Comparison of ENCODE assay signal across 19 cellular contexts in the genomic region with DNA sequence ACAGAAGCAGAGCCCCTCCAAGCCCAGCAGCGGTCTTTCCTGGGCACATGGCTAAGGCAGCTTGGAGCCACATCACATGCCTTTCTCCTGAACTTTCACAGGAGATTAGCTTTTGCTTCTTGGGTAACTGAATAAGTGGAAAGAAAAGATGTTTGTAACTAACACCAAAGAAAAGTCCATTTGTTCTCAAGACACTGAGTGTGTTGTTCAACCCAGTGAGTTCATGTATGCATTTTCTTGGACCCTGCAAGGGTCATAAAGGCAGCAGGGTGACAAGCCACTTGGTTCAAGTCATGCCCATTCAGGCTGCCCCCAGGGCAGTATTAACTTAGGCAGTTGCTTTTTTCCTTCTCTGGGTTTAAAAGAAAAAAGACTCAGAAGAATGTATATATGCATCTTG.
DNase-seq lines count a peak whose midpoint lies in the region; ATAC-seq and FAIRE-seq lines count a peak whose summit lies in the region.
"Had no signal": no experiment of that assay in that cellular context is flagged by ENCODE, and none has a peak within 500 bp of the region (broad histone marks: within the 10 kb centered on the region; RNA-seq: fewer than 3 reads in every experiment).

No MANE protein-coding gene starts in this region.

- intact Hi-C loops in aorta (cut with DNase I) = no loop called here
- intact Hi-C loops in activated T-helper 1 cell treated with anti-CD3 and anti-CD28 coated beads, Interleukin-12 subunit alpha, Interleukin-12 subunit beta, Interleukin-2, Interleukin-4 antibody, amounts not matched to agents 30 ng/mL and 10 ng/mL and 1 ng/mL, durations not matched to agents 14 hours and 24 hours and 36 hours (cut with micrococcal nuclease) = no loop called here

- H3K27me3 Mint-ChIP-seq in activated T-helper 1 cell treated with anti-CD3 and anti-CD28 coated beads, Interleukin-12 subunit alpha, Interleukin-12 subunit beta, Interleukin-2, Interleukin-4 antibody, amounts not matched to agents 30 ng/mL and 10 ng/mL and 1 ng/mL, durations not matched to agents 14 hours and 24 hours and 36 hours (ENCODE audit: insufficient read depth) = no peaks in the 10 kb centered on the region

- H3K4me1 ChIP-seq in ACC112 (ENCODE audit: control insufficient read depth, insufficient read depth, low read length, unreplicated experiment) (peaks cover 23% of the 10 kb centered on the region), SJSA1 (replicated peaks) (peaks cover 23% of the 10 kb centered on the region), neuron (ENCODE audit: insufficient read depth, low read length) (peaks cover 9% of the 10 kb centered on the region), small intestine (ENCODE audit: control insufficient read depth in 2 of 2, insufficient read depth in 1 of 2, low read depth in 1 of 2, low read length in 1 of 2) (no peaks in the 10 kb centered on the region), aorta (ENCODE audit: control insufficient read depth in 1 of 2, insufficient read depth in 2 of 2, low read length in 2 of 2) (peaks cover 3 to 5% of the 10 kb centered on the region in 2 donors)

- H3K27ac Mint-ChIP-seq in activated T-helper 1 cell treated with anti-CD3 and anti-CD28 coated beads, Interleukin-12 subunit alpha, Interleukin-12 subunit beta, Interleukin-2, Interleukin-4 antibody, amounts not matched to agents 30 ng/mL and 10 ng/mL and 1 ng/mL, durations not matched to agents 14 hours and 24 hours and 36 hours = no peak overlapping the region
- H3K27ac Mint-ChIP-seq: CD8-positive, alpha-beta T cell had no signal

- H3K9me3 ChIP-seq in SJSA1 (replicated peaks) (no peaks in the 10 kb centered on the region), neuron (ENCODE audit: low read length) (no peaks in the 10 kb centered on the region), small intestine (ENCODE audit: control insufficient read depth, low read depth) (no peaks in the 10 kb centered on the region), aorta (ENCODE audit: control insufficient read depth, low read length) (no peaks in the 10 kb centered on the region)

- FAIRE-seq in small intestine (lab: Jason Lieb, UNC) = no peak
- FAIRE-seq: G401.6, GM18507, H1, K562 had no signal

- peaks cover 7% of the 10 kb centered on the region for H3K36me3 Mint-ChIP-seq in activated T-helper 1 cell treated with anti-CD3 and anti-CD28 coated beads, Interleukin-12 subunit alpha, Interleukin-12 subunit beta, Interleukin-2, Interleukin-4 antibody, amounts not matched to agents 30 ng/mL and 10 ng/mL and 1 ng/mL, durations not matched to agents 14 hours and 24 hours and 36 hours (ENCODE audit: low read depth)
- H3K36me3 Mint-ChIP-seq: CD8-positive, alpha-beta T cell had no signal

- H3K27ac ChIP-seq in ACC112 (ENCODE audit: low read depth, low read length) (peak overlapping the region; percentile 23; the same call in 1 of the 2 replicates), SJSA1 (peak overlapping the region; percentile 58; the same call in 1 of the 2 replicates), small intestine (ENCODE audit: low read depth in 1 of 2, low read length in 1 of 2) (no peak overlapping the region), aorta (ENCODE audit: low read depth in 1 of 2, low read length in 2 of 2) (no peak overlapping the region)
- H3K27ac ChIP-seq: 22Rv1 had no signal

- no peaks in the 10 kb centered on the region for H3K36me3 ChIP-seq in ACC112 (ENCODE audit: insufficient read depth, low read length)
- no peaks in the 10 kb centered on the region for H3K36me3 ChIP-seq in SJSA1
- no peaks in the 10 kb centered on the region for H3K36me3 ChIP-seq in neuron (ENCODE audit: insufficient read depth, low read length)
- no peaks in the 10 kb centered on the region for H3K36me3 ChIP-seq in small intestine (ENCODE audit: control insufficient read depth in 2 of 2, insufficient read depth in 2 of 2, low read length in 2 of 2)
- no peaks in the 10 kb centered on the region for H3K36me3 ChIP-seq in aorta (ENCODE audit: control insufficient read depth in 1 of 2, insufficient read depth in 2 of 2, low read length in 1 of 2)

- H3K9me3 Mint-ChIP-seq in activated T-helper 1 cell treated with anti-CD3 and anti-CD28 coated beads, Interleukin-12 subunit alpha, Interleukin-12 subunit beta, Interleukin-2, Interleukin-4 antibody, amounts not matched to agents 30 ng/mL and 10 ng/mL and 1 ng/mL, durations not matched to agents 14 hours and 24 hours and 36 hours = peaks cover 16% of the 10 kb centered on the region
- H3K9me3 Mint-ChIP-seq: CD8-positive, alpha-beta T cell had no signal

- no peak for DNase-seq in SJSA1 (ENCODE audit: low read depth in 1 of 2, low spot score in 2 of 2)
- DNase-seq in islet precursor cell = peak; percentile 79
- DNase-seq in small intestine = no peak
- DNase-seq in NCI-H146 treated with DMSO at 0.1 percent for 48 hours (lab: John Stamatoyannopoulos, UW; ENCODE audit: unreplicated experiment) = no peak
- no peak for DNase-seq in aorta
- no peak for DNase-seq in activated T-helper 1 cell treated with anti-CD3 and anti-CD28 coated beads, Interleukin-12 subunit alpha, Interleukin-12 subunit beta, Interleukin-2, Interleukin-4 antibody, amounts not matched to agents 30 ng/mL and 10 ng/mL and 1 ng/mL, durations not matched to agents 14 hours and 24 hours and 36 hours (ENCODE audit: low spot score)
- DNase-seq: CD8-positive, alpha-beta T cell; DMS79 treated with DMSO at 0.1 percent for 48 hours; NCI-H146; NCI-H2081 treated with DMSO at 0.1 percent for 48 hours; NCI-H510A treated with DMSO at 0.1 percent for 48 hours; PC-3 had no signal

- peaks cover 32% of the 10 kb centered on the region for H3K4me1 Mint-ChIP-seq in activated T-helper 1 cell treated with anti-CD3 and anti-CD28 coated beads, Interleukin-12 subunit alpha, Interleukin-12 subunit beta, Interleukin-2, Interleukin-4 antibody, amounts not matched to agents 30 ng/mL and 10 ng/mL and 1 ng/mL, durations not matched to agents 14 hours and 24 hours and 36 hours (ENCODE audit: low read depth)

- H3K4me3 Mint-ChIP-seq in activated T-helper 1 cell treated with anti-CD3 and anti-CD28 coated beads, Interleukin-12 subunit alpha, Interleukin-12 subunit beta, Interleukin-2, Interleukin-4 antibody, amounts not matched to agents 30 ng/mL and 10 ng/mL and 1 ng/mL, durations not matched to agents 14 hours and 24 hours and 36 hours = no peak overlapping the region
- H3K4me3 Mint-ChIP-seq: CD8-positive, alpha-beta T cell had no signal

- H3K4me3 ChIP-seq in ACC112 (ENCODE audit: low read depth, low read length) (no peak overlapping the region), SJSA1 (no peak overlapping the region), neuron (ENCODE audit: low read length) (no peak overlapping the region), small intestine (ENCODE audit: low read depth in 1 of 2, low read length in 2 of 2) (no peak overlapping the region), aorta (ENCODE audit: low read length in 2 of 2) (no peak overlapping the region)
- H3K4me3 ChIP-seq: K562 had no signal

- H3K27me3 ChIP-seq in ACC112 (ENCODE audit: insufficient read depth, low read length) (no peaks in the 10 kb centered on the region), SJSA1 (replicated peaks) (no peaks in the 10 kb centered on the region), neuron (ENCODE audit: insufficient read depth, low read length) (no peaks in the 10 kb centered on the region), small intestine (ENCODE audit: control insufficient read depth in 2 of 2, insufficient read depth in 2 of 2, low read length in 2 of 2) (no peaks in the 10 kb centered on the region), aorta (ENCODE audit: control insufficient read depth in 1 of 2, insufficient read depth in 2 of 2, low read length in 1 of 2) (no peaks in the 10 kb centered on the region)

- H2AFZ ChIP-seq in ACC112 (ENCODE audit: low read length, unreplicated experiment) (no peak overlapping the region), neuron (ENCODE audit: low read depth, low read length) (peak overlapping the region; percentile 26)

- no peak for ATAC-seq in aorta (ENCODE audit: low FRiP score)
- ATAC-seq: CD8-positive, alpha-beta T cell; K562; PC-3 had no signal

- no peaks in the 10 kb centered on the region for H3K79me2 ChIP-seq in ACC112 (ENCODE audit: control insufficient read depth, insufficient read depth, low read length, unreplicated experiment)

- WGBS in small intestine, 3 donors = 87 to 92% (median 88%) methylated on average over 1 of the region's 1 CpG
- 95 to 99% methylated on average over 1 of the region's 1 CpG for WGBS in aorta, 2 donors

Comparison
In these comparisons a context has a peak if more than half of its experiments do, and no peak if none do; other contexts are left out.
1. H3K27ac ChIP-seq: peak in ACC112 (single experiment) and SJSA1 (single experiment); none in small intestine (0 of 2) and aorta (0 of 2).